In the genomic region with DNA sequence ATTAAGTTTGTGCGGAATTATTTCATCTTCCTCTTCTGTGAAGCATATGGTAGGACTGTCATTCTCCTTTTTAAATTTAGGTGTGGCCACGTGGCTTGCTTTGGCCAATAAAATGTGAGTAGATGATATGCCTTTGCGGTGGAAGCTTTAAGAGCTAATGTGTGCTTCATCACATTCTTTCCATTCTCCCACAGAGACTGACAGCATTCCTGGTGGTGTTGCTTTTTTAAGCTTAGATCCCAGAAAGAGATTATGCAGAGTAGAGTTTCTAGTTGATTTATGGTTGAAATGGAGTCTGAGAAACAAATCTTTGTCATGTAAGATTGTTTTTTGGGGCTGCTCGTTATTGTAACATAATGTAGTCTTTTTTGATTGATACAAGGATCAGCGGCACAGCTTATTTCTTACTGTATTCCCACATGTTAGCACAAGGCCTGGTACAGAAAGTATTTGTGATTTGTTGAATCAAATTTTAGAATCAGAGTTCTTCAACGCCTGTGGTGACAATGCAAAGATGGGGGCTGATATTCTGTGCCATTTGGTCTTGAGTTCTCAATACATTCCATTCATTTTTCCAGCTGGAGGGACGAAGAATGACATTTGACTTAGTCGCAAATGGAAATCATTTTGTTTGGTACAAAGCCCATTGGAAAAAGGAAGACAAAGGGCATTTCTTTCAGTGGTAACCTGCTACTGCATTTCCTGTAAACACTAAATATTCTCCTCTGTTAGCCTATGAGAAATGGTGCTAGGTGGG, we compare ENCODE assay signal across 11 cellular contexts.
DNase-seq lines count a peak whose midpoint lies in the region; ATAC-seq and TF ChIP-seq lines count a peak whose summit lies in the region.
"Had no signal": no experiment of that assay in that cellular context is flagged by ENCODE, and none has a peak within 500 bp of the region (broad histone marks: within the 10 kb centered on the region; RNA-seq: fewer than 3 reads in every experiment).

No MANE protein-coding gene starts in this region.

- no peak for TF ChIP-seq POLR2A in prostate gland (IDR thresholded peaks at IDR 0.05)

- H3K4me3 ChIP-seq in endodermal cell (ENCODE audit: low read length) (no peak overlapping the region), prostate gland (no peak overlapping the region), psoas muscle (no peak overlapping the region)

- WGBS in endodermal cell (ENCODE audit: insufficient coverage in 1 of 2, insufficient read length in 1 of 2), 2 experiments = 53 to 79% methylated on average over 2 to 8 of the region's 8 CpGs
- 58% methylated on average over 8 of the region's 8 CpGs for WGBS in prostate gland
- 41 to 46% (median 46%) methylated on average over 8 of the region's 8 CpGs for WGBS in psoas muscle, 3 donors

- ATAC-seq in psoas muscle = no peak

- TF ChIP-seq CTCF in endodermal cell (conservative IDR thresholded peaks at IDR 0.05) (no peak), nephron progenitor cell (IDR thresholded peaks at IDR 0.05) (no peak), prostate gland (IDR thresholded peaks at IDR 0.05) (no peak), psoas muscle (IDR thresholded peaks at IDR 0.05) (no peak)

- peaks cover 6% of the 10 kb centered on the region for H3K9me3 Mint-ChIP-seq in endodermal cell
- H3K9me3 Mint-ChIP-seq in nephron progenitor cell = no peaks in the 10 kb centered on the region

- H3K36me3 Mint-ChIP-seq in endodermal cell (ENCODE audit: low read depth) (no peaks in the 10 kb centered on the region), nephron progenitor cell (ENCODE audit: low read depth) (no peaks in the 10 kb centered on the region)

- H3K27ac Mint-ChIP-seq in endodermal cell (peak overlapping the region; percentile 37), nephron progenitor cell (peak overlapping the region; percentile 33)

- intact Hi-C loops in prostate gland (cut with DNase I) (no loop called here), psoas muscle (cut with DNase I) (no loop called here)

- H3K9ac ChIP-seq in endodermal cell (ENCODE audit: extremely low read depth, low read length, poor library complexity, severe bottlenecking) = no peak overlapping the region

- TF ChIP-seq RAD21 in Ishikawa (IDR thresholded peaks at IDR 0.05; ENCODE audit: low read depth) = no peak

- peaks cover 7% of the 10 kb centered on the region for H3K27me3 Mint-ChIP-seq in endodermal cell (ENCODE audit: insufficient read depth)
- H3K27me3 Mint-ChIP-seq in nephron progenitor cell (ENCODE audit: low read depth, poor library complexity) = no peaks in the 10 kb centered on the region

- H3K9me3 ChIP-seq in endodermal cell (ENCODE audit: control insufficient read depth, low read length) (no peaks in the 10 kb centered on the region), prostate gland (no peaks in the 10 kb centered on the region), psoas muscle (no peaks in the 10 kb centered on the region)

- H3K36me3 ChIP-seq in endodermal cell (ENCODE audit: control insufficient read depth, insufficient read depth, low read length) (no peaks in the 10 kb centered on the region), prostate gland (no peaks in the 10 kb centered on the region), psoas muscle (ENCODE audit: insufficient read depth in 1 of 2, low read depth in 1 of 2) (no peaks in the 10 kb centered on the region)

- H3K4me1 Mint-ChIP-seq in endodermal cell = peaks cover 25% of the 10 kb centered on the region
- H3K4me1 Mint-ChIP-seq in nephron progenitor cell = peaks cover 24% of the 10 kb centered on the region

- H3K4me3 Mint-ChIP-seq in endodermal cell (no peak overlapping the region), nephron progenitor cell (no peak overlapping the region)

- DNase-seq in AG20443 (ENCODE audit: low spot score) (peak; percentile 47), endodermal cell (no peak), nephron progenitor cell (no peak), prostate gland (ENCODE audit: low spot score) (no peak), HT-29 (ENCODE audit: low spot score) (no peak), psoas muscle (no peak)
- no peak for DNase-seq in activated CD4-positive, alpha-beta T cell treated with anti-CD3 and anti-CD28 coated beads for 48 hours
- DNase-seq: NCI-H1105 treated with DMSO at 0.1 percent for 48 hours, NCI-H524, RPMI8226 had no signal

- H3K27ac ChIP-seq in endodermal cell (ENCODE audit: low read depth, low read length) (no peak overlapping the region), prostate gland (no peak overlapping the region), psoas muscle (no peak overlapping the region)

- no peak for TF ChIP-seq EP300 in Ishikawa (IDR thresholded peaks at IDR 0.05; ENCODE audit: borderline replicate concordance)

- H3K27me3 ChIP-seq in endodermal cell (ENCODE audit: control insufficient read depth, insufficient read depth, low read length, poor library complexity, severe bottlenecking) (no peaks in the 10 kb centered on the region), prostate gland (replicated peaks; ENCODE audit: insufficient read depth) (no peaks in the 10 kb centered on the region), psoas muscle (ENCODE audit: insufficient read depth in 3 of 3, low read length in 2 of 3) (no peaks in the 10 kb centered on the region)

- H3K4me1 ChIP-seq in endodermal cell (ENCODE audit: control insufficient read depth, insufficient read depth, low read length) (peaks cover 8% of the 10 kb centered on the region), prostate gland (replicated peaks) (no peaks in the 10 kb centered on the region), psoas muscle (no peaks in the 10 kb centered on the region)

TF ChIP-seq in Ishikawa, 13 proteins besides CTCF, POLR2A, EP300 and RAD21:
- no peak for TF ChIP-seq TAF1 (IDR thresholded peaks at IDR 0.05; ENCODE audit: low read depth)
- TF ChIP-seq TEAD4 (IDR thresholded peaks at IDR 0.05) = peak; percentile 68
- TF ChIP-seq, protein P1, sequence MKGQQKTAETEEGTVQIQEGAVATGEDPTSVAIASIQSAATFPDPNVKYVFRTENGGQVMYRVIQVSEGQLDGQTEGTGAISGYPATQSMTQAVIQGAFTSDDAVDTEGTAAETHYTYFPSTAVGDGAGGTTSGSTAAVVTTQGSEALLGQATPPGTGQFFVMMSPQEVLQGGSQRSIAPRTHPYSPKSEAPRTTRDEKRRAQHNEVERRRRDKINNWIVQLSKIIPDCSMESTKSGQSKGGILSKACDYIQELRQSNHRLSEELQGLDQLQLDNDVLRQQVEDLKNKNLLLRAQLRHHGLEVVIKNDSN (IDR thresholded peaks at IDR 0.05) = peak; percentile 76
